Comparison of ENCODE assay signal across 24 cellular contexts in the genomic region with DNA sequence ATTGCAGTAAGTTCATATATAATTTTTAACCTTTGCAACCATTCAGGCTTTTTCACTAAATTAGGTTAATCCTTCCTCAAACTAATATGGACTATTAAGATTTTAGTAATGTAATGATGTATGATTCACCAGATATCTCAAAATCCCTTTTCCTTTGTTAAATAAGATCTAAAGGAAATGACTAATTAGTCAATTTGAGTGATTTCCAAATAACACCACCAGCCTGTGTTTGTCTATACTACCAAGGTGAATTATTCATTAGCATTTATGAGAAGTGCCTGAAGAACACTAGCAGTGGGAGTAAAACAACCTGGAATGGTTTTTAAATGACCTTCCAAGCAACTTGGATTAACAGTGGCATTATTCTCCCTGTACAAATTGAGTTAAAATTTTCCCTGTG.
DNase-seq lines count a peak whose midpoint lies in the region; ATAC-seq and TF ChIP-seq lines count a peak whose summit lies in the region.
"Had no signal": no experiment of that assay in that cellular context is flagged by ENCODE, and none has a peak within 500 bp of the region (broad histone marks: within the 10 kb centered on the region; RNA-seq: fewer than 3 reads in every experiment).

No MANE protein-coding gene starts in this region.

- H3K4me2 ChIP-seq in smooth muscle cell, result no peak overlapping the region
- H3K4me2 ChIP-seq: BLaER1, GM23338 had no signal

- H2AFZ ChIP-seq in smooth muscle cell (ENCODE audit: low read depth), result no peak overlapping the region
- H2AFZ ChIP-seq: GM23338 had no signal

- H3K9me3 ChIP-seq in RWPE2 (ENCODE audit: severe bottlenecking) (no peaks in the 10 kb centered on the region), smooth muscle cell (replicated peaks; ENCODE audit: low read depth) (no peaks in the 10 kb centered on the region), vagina (no peaks in the 10 kb centered on the region)
- H3K9me3 ChIP-seq: BLaER1, Caco-2, HAP-1 had no signal

- H3F3A ChIP-seq in smooth muscle cell (ENCODE audit: low read depth), result no peaks in the 10 kb centered on the region

- ATAC-seq in RWPE2 (ENCODE audit: low read depth), result peak; percentile 84
- ATAC-seq: GM12878, GM23338 had no signal

- no peak for TF ChIP-seq CTCF in RWPE2 (IDR thresholded peaks at IDR 0.05; ENCODE audit: poor library complexity, severe bottlenecking)
- TF ChIP-seq CTCF in smooth muscle cell (IDR thresholded peaks at IDR 0.05; ENCODE audit: borderline replicate concordance, insufficient read depth, poor library complexity, severe bottlenecking), result no peak
- TF ChIP-seq CTCF in vagina (IDR thresholded peaks at IDR 0.05), result no peak

- no peak overlapping the region for H3K9ac ChIP-seq in smooth muscle cell (ENCODE audit: low read depth)
- H3K9ac ChIP-seq: BLaER1 had no signal

- H3K4me1 ChIP-seq in RWPE2 (ENCODE audit: insufficient read depth, poor library complexity, severe bottlenecking) (peaks cover 11% of the 10 kb centered on the region), smooth muscle cell (ENCODE audit: low read depth) (no peaks in the 10 kb centered on the region), vagina (no peaks in the 10 kb centered on the region)
- H3K4me1 ChIP-seq: BLaER1, HAP-1 had no signal

- no peak overlapping the region for H3K4me3 ChIP-seq in RWPE2 (ENCODE audit: severe bottlenecking)
- H3K4me3 ChIP-seq in smooth muscle cell, result no peak overlapping the region
- no peak overlapping the region for H3K4me3 ChIP-seq in vagina
- H3K4me3 ChIP-seq: BLaER1, GM12878, GM23338, HAP-1, SK-N-MC had no signal

- no peak for TF ChIP-seq POLR2A in vagina (IDR thresholded peaks at IDR 0.05)

- no peaks in the 10 kb centered on the region for H3K27me3 ChIP-seq in RWPE2 (ENCODE audit: insufficient read depth, poor library complexity, severe bottlenecking)
- H3K27me3 ChIP-seq in smooth muscle cell (ENCODE audit: low read depth), result no peaks in the 10 kb centered on the region
- H3K27me3 ChIP-seq in vagina, result no peaks in the 10 kb centered on the region
- H3K27me3 ChIP-seq: BLaER1 had no signal

- H3K27ac ChIP-seq in RWPE2 (ENCODE audit: poor library complexity, severe bottlenecking), result peak overlapping the region; percentile 4
- H3K27ac ChIP-seq in epithelial cell of prostate, result no peak overlapping the region
- H3K27ac ChIP-seq in smooth muscle cell (ENCODE audit: low read depth), result no peak overlapping the region
- H3K27ac ChIP-seq in vagina, result no peak overlapping the region
- H3K27ac ChIP-seq: BLaER1, SK-N-MC had no signal

- H3K36me3 ChIP-seq in RWPE2 (ENCODE audit: low read depth), result no peaks in the 10 kb centered on the region
- H3K36me3 ChIP-seq in smooth muscle cell (ENCODE audit: low read depth), result no peaks in the 10 kb centered on the region
- no peaks in the 10 kb centered on the region for H3K36me3 ChIP-seq in vagina
- H3K36me3 ChIP-seq: BLaER1, HAP-1 had no signal

- peak; percentile 10 for DNase-seq in HT1080 (ENCODE audit: low read depth)
- DNase-seq in RWPE2 (ENCODE audit: low spot score), result no peak
- peak; percentile 33 for DNase-seq in epithelial cell of prostate (ENCODE audit: low read depth, low spot score)
- DNase-seq in renal cortical epithelial cell (ENCODE audit: low read depth), result peak; percentile 87
- no peak for DNase-seq in smooth muscle cell (lab: John Stamatoyannopoulos, UW; ENCODE audit: unreplicated experiment)
- DNase-seq in midbrain (lab: John Stamatoyannopoulos, UW), result no peak
- no peak for DNase-seq in vagina (ENCODE audit: extremely low spot score in 2 of 2)
- DNase-seq: ACHN; Caco-2; CD4-positive, alpha-beta memory T cell; DMS 273 treated with DMSO at 0.1 percent for 48 hours; DMS79 treated with DMSO at 0.1 percent for 48 hours; KG1; NCI-H1105 treated with DMSO at 0.1 percent for 48 hours; NCI-H2081; NCI-H2171; NCI-H524 treated with DMSO at 0.1 percent for 48 hours; NCI-H82; SHP77 treated with DMSO at 0.1 percent for 48 hours had no signal

- intact Hi-C loops in vagina (cut with DNase I), result no loop called here

- H4K20me1 ChIP-seq in smooth muscle cell (ENCODE audit: low read depth), result no peaks in the 10 kb centered on the region
- H4K20me1 ChIP-seq: BLaER1 had no signal

- no peaks in the 10 kb centered on the region for H3K79me2 ChIP-seq in smooth muscle cell (ENCODE audit: low read depth)

Comparison
In these comparisons a context has a peak if more than half of its experiments do, and no peak if none do; other contexts are left out.
1. DNase-seq: peak in HT1080 (single experiment), epithelial cell of prostate (single experiment) and renal cortical epithelial cell (single experiment); none in RWPE2 (single experiment), smooth muscle cell (single experiment), midbrain (single experiment) and vagina (0 of 2).